19 cellular contexts compared by ENCODE assay signal in the genomic region with DNA sequence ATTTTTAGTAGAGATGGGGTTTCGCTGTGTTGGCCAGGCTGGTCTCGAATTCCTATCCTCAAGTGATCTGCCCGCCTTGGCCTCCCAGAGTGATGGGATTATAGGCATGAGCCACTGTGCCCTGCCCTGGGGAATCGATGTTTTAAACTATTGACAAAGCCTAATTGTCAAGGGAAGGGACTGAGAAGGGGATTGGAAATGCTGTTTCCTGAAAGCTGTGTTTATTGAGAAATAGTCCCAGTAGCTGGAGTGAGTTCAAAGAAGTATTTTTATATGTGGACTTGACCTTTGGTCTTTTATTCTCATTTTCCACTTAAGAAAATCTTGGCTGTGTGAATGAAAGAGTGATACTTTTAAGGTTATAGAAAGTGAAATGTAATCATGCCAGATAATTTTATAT. TPM values are rescaled to one million over a fixed set of nuclear protein-coding genes. Genes with fewer than 3 reads are reported as not detected.
A peak's percentile ranks its signal among the peaks of the same experiment; 100 is the strongest.
DNase-seq lines count a peak whose midpoint lies in the region; ATAC-seq and TF ChIP-seq lines count a peak whose summit lies in the region.
"Had no signal": no experiment of that assay in that cellular context is flagged by ENCODE, and none has a peak within 500 bp of the region (broad histone marks: within the 10 kb centered on the region; RNA-seq: fewer than 3 reads in every experiment).

No MANE protein-coding gene starts in this region.

- no peaks in the 10 kb centered on the region for H3K4me1 Mint-ChIP-seq in CD14-positive monocyte
- peaks cover 27% of the 10 kb centered on the region for H3K4me1 Mint-ChIP-seq in osteocyte (ENCODE audit: unreplicated experiment)

- H3K27me3 Mint-ChIP-seq in CD14-positive monocyte (ENCODE audit: low read depth in 3 of 3) = peaks cover 0 to 2% (median 0%) of the 10 kb centered on the region in 3 donors
- no peaks in the 10 kb centered on the region for H3K27me3 Mint-ChIP-seq in osteocyte (ENCODE audit: unreplicated experiment)
- H3K27me3 Mint-ChIP-seq: activated CD4-positive, alpha-beta T cell treated with anti-CD3 and anti-CD28 coated beads, Interleukin-2, amount 10 ng/mL, durations not matched to agents 7 days and 5 days; activated naive CD8-positive, alpha-beta T cell; stimulated activated naive CD8-positive, alpha-beta T cell treated with anti-CD3 and anti-CD28 coated beads, Interleukin-15, Interleukin-2, amounts not matched to agents 100 ng/mL and 50 ng/mL, for 24 hours had no signal

- 82 to 94% methylated on average over 4 of the region's 4 CpGs for WGBS in thyroid gland, 2 donors

- H3K27me3 ChIP-seq in SJCRH30 (no peaks in the 10 kb centered on the region), thyroid gland (no peaks in the 10 kb centered on the region)

- H3K4me3 ChIP-seq in SJCRH30 (no peak overlapping the region), fibroblast of pulmonary artery (replicated peaks; ENCODE audit: low read depth, low read length) (no peak overlapping the region), thyroid gland (replicated peaks in 1 of 3) (no peak overlapping the region)
- H3K4me3 ChIP-seq: SK-N-MC had no signal

- H3K27ac ChIP-seq in SJCRH30 = no peak overlapping the region
- H3K27ac ChIP-seq in thyroid gland = no peak overlapping the region
- H3K27ac ChIP-seq: HL-60 had no signal

- no peak for TF ChIP-seq CTCF in CD14-positive monocyte (IDR thresholded peaks at IDR 0.05)
- no peak for TF ChIP-seq CTCF in fibroblast of pulmonary artery (IDR thresholded peaks at IDR 0.05; ENCODE audit: low read length, missing control alignments)
- TF ChIP-seq CTCF in osteocyte (IDR thresholded peaks at IDR 0.05) = no peak
- TF ChIP-seq CTCF in thyroid gland (IDR thresholded peaks at IDR 0.05) = no peak

- no peak overlapping the region for H3K4me3 Mint-ChIP-seq in CD14-positive monocyte
- no peak overlapping the region for H3K4me3 Mint-ChIP-seq in osteocyte (ENCODE audit: unreplicated experiment)
- H3K4me3 Mint-ChIP-seq: activated CD4-positive, alpha-beta T cell treated with anti-CD3 and anti-CD28 coated beads, Interleukin-2, amount 10 ng/mL, durations not matched to agents 7 days and 5 days; activated naive CD8-positive, alpha-beta T cell; stimulated activated naive CD8-positive, alpha-beta T cell treated with anti-CD3 and anti-CD28 coated beads, Interleukin-15, Interleukin-2, amounts not matched to agents 100 ng/mL and 50 ng/mL, for 24 hours had no signal

- peaks cover 14% of the 10 kb centered on the region for H3K36me3 ChIP-seq in SJCRH30
- peaks cover 8 to 19% of the 10 kb centered on the region in 2 donors for H3K36me3 ChIP-seq in thyroid gland

- no peak for ATAC-seq in GM18907 (IDR thresholded peaks at IDR 0.05; ENCODE audit: unreplicated experiment)

- TF ChIP-seq POLR2A in thyroid gland (IDR thresholded peaks at IDR 0.05) = no peak

- H3K27ac Mint-ChIP-seq in CD14-positive monocyte (peak overlapping the region in 4 of 7 donors; percentile 13 to 62 (median 42)), osteocyte (ENCODE audit: unreplicated experiment) (peak overlapping the region; percentile 74)
- H3K27ac Mint-ChIP-seq: activated CD4-positive, alpha-beta T cell treated with anti-CD3 and anti-CD28 coated beads, Interleukin-2, amount 10 ng/mL, durations not matched to agents 7 days and 5 days; activated naive CD8-positive, alpha-beta T cell; stimulated activated naive CD8-positive, alpha-beta T cell treated with anti-CD3 and anti-CD28 coated beads, Interleukin-15, Interleukin-2, amounts not matched to agents 100 ng/mL and 50 ng/mL, for 24 hours had no signal

- H3K4me1 ChIP-seq in SJCRH30 = peaks cover 17% of the 10 kb centered on the region
- H3K4me1 ChIP-seq in thyroid gland = peaks cover 0 to 14% of the 10 kb centered on the region in 2 donors

- H3K36me3 Mint-ChIP-seq in CD14-positive monocyte (peaks cover 29 to 61% of the 10 kb centered on the region in 2 donors), osteocyte (ENCODE audit: unreplicated experiment) (peaks cover 22% of the 10 kb centered on the region)

- intact Hi-C loops in CD14-positive monocyte (cut with micrococcal nuclease) = no loop called here
- intact Hi-C loops in thyroid gland (cut with DNase I) = no loop called here

- H3K9me3 Mint-ChIP-seq in CD14-positive monocyte = no peaks in the 10 kb centered on the region
- H3K9me3 Mint-ChIP-seq in osteocyte (ENCODE audit: unreplicated experiment) = no peaks in the 10 kb centered on the region
- H3K9me3 Mint-ChIP-seq: activated CD4-positive, alpha-beta T cell treated with anti-CD3 and anti-CD28 coated beads, Interleukin-2, amount 10 ng/mL, durations not matched to agents 7 days and 5 days; stimulated activated naive CD8-positive, alpha-beta T cell treated with anti-CD3 and anti-CD28 coated beads, Interleukin-15, Interleukin-2, amounts not matched to agents 100 ng/mL and 50 ng/mL, for 24 hours had no signal

- DNase-seq in CD14-positive monocyte (ENCODE audit: low spot score) = no peak
- peak; percentile 20 to 46 for DNase-seq in SJCRH30
- peak; percentile 53 for DNase-seq in fibroblast of pulmonary artery (ENCODE audit: low read depth)
- DNase-seq in osteocyte (ENCODE audit: extremely low spot score, unreplicated experiment) = no peak
- DNase-seq in NCI-H1092 treated with DMSO at 0.1 percent for 48 hours (lab: John Stamatoyannopoulos, UW) = no peak
- no peak for DNase-seq in thyroid gland
- DNase-seq in germinal center (ENCODE audit: low spot score) = no peak
- DNase-seq: activated CD4-positive, alpha-beta T cell treated with anti-CD3 and anti-CD28 coated beads, Interleukin-2, amount 10 ng/mL, durations not matched to agents 7 days and 5 days; activated T-cell treated with anti-CD3 and anti-CD28 coated beads, Interleukin-2, amount 50 U/mL, for 1 hour; central memory CD4-positive, alpha-beta T cell; KG1; left cardiac atrium; NCI-H1417; NCI-H446 had no signal

- H3K9me3 ChIP-seq in SJCRH30 (replicated peaks) (no peaks in the 10 kb centered on the region), thyroid gland (no peaks in the 10 kb centered on the region)

RNA-seq across cellular contexts. Expression of gene KIF1B, which starts 47.5 kb away (rescaled TPM):
- polyA plus RNA-seq in CD14-positive monocyte = 1 to 10 TPM; 3.0 to 3.3 TPM
- 47.7 and 54.8 TPM in 2 replicates for total RNA-seq in SJCRH30 (2014; rRNA removed; shearing (Covaris generic))
- 48.9 and 51.5 TPM in 2 replicates for total RNA-seq in osteocyte
- 10 to 100 TPM; 51.7 to 70.5 (median 53.5) TPM for total RNA-seq in thyroid gland

Comparison
In these comparisons a context has a peak if more than half of its experiments do, and no peak if none do; other contexts are left out.
1. DNase-seq: peak in SJCRH30 (2 of 2) and fibroblast of pulmonary artery (single experiment); none in CD14-positive monocyte (single experiment), osteocyte (single experiment), NCI-H1092 treated with DMSO at 0.1 percent for 48 hours (single experiment), thyroid gland (0 of 2) and germinal center (single experiment).